Comparison of ENCODE assay signal across 11 cellular contexts in the genomic region with DNA sequence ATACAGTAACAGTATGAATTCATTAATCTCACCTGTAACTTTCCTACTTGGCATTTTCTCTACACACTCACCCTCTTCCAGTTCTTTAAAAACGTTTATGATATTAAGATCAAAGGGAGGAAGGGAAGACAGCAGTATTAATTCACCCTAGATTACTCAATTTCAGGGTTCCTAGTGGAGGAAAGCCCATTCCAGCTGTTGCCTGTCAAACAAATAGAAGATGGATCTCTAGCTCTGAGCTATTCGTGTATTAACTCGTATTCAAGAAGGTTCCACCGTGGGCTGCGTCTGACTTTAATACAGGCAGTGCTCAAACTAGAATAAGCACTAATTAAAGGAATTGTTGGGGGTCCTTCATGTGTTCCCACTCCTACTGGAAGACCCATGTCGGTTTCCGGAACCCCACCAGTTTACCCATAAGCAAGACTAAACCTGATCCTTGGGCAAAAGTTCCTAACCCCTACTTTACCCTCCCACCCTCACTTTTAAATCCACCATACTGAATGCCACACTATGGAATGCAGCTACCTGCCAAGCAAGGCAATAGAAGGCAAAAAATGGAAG. TPM values are rescaled to one million over a fixed set of nuclear protein-coding genes. Genes with fewer than 3 reads are reported as not detected.
A peak's percentile ranks its signal among the peaks of the same experiment; 100 is the strongest.
DNase-seq lines count a peak whose midpoint lies in the region; ATAC-seq, FAIRE-seq and TF ChIP-seq lines count a peak whose summit lies in the region.
"Had no signal": no experiment of that assay in that cellular context is flagged by ENCODE, and none has a peak within 500 bp of the region (broad histone marks: within the 10 kb centered on the region; RNA-seq: fewer than 3 reads in every experiment).

No MANE protein-coding gene starts in this region.

- TF ChIP-seq CTCF in astrocyte (IDR thresholded peaks at IDR 0.05; ENCODE audit: insufficient read depth, low read depth, low read length) (no peak), pancreas (IDR thresholded peaks at IDR 0.05) (no peak)

- H4K20me1 ChIP-seq in Karpas-422 (ENCODE audit: insufficient read depth, low read depth, low read length) (peaks cover 25% of the 10 kb centered on the region), astrocyte (ENCODE audit: insufficient read depth, low read length) (peaks cover 49% of the 10 kb centered on the region)

- intact Hi-C loops in pancreas (cut with DNase I): no loop called here

- H3K27ac Mint-ChIP-seq in T-helper 1 cell treated with Interleukin-12 subunit alpha and Interleukin-12 subunit beta and Interleukin-4 antibody, amounts not matched to agents 30 μg/mL and 1 μg/mL, for 36 hours: no peak overlapping the region
- H3K27ac Mint-ChIP-seq in astrocyte (ENCODE audit: unreplicated experiment): no peak overlapping the region

- peaks cover 13% of the 10 kb centered on the region for H3K27me3 Mint-ChIP-seq in T-helper 1 cell treated with Interleukin-12 subunit alpha and Interleukin-12 subunit beta and Interleukin-4 antibody, amounts not matched to agents 30 μg/mL and 1 μg/mL, for 36 hours (ENCODE audit: low read depth)
- H3K27me3 Mint-ChIP-seq in astrocyte (ENCODE audit: low read depth, unreplicated experiment): no peaks in the 10 kb centered on the region

- H2AFZ ChIP-seq in Karpas-422 (ENCODE audit: low read length): no peak overlapping the region
- no peak overlapping the region for H2AFZ ChIP-seq in astrocyte (ENCODE audit: low read depth, low read length)
- H2AFZ ChIP-seq in neuron (ENCODE audit: low read depth, low read length): no peak overlapping the region

- H3K36me3 Mint-ChIP-seq in T-helper 1 cell treated with Interleukin-12 subunit alpha and Interleukin-12 subunit beta and Interleukin-4 antibody, amounts not matched to agents 30 μg/mL and 1 μg/mL, for 36 hours (ENCODE audit: low read depth): peaks cover 25% of the 10 kb centered on the region
- peaks cover 12% of the 10 kb centered on the region for H3K36me3 Mint-ChIP-seq in astrocyte (ENCODE audit: low read depth, unreplicated experiment)

- H3K9ac ChIP-seq in Karpas-422 (ENCODE audit: low read length): peak overlapping the region; percentile 71
- no peak overlapping the region for H3K9ac ChIP-seq in astrocyte (ENCODE audit: low read length)

- peaks cover 21% of the 10 kb centered on the region for H3K36me3 ChIP-seq in Karpas-422 (ENCODE audit: insufficient read depth, low read length)
- peaks cover 33% of the 10 kb centered on the region for H3K36me3 ChIP-seq in astrocyte (ENCODE audit: insufficient read depth, low read length)
- H3K36me3 ChIP-seq in neuron (ENCODE audit: insufficient read depth, low read length): peaks cover 31% of the 10 kb centered on the region
- peaks cover 0 to 22% (median 9%) of the 10 kb centered on the region in 3 donors for H3K36me3 ChIP-seq in pancreas

- H3K27ac ChIP-seq in Karpas-422 (ENCODE audit: low read length) (peak overlapping the region; percentile 62), astrocyte (ENCODE audit: low read depth, low read length) (no peak overlapping the region), pancreas (no peak overlapping the region)

- DNase-seq in T-helper 1 cell (no peak), Karpas-422 (no peak), astrocyte (ENCODE audit: low read depth) (no peak), COLO668 (lab: John Stamatoyannopoulos, UW; ENCODE audit: unreplicated experiment) (no peak), pancreas (no peak), hippocampal formation (lab: John Stamatoyannopoulos, UW) (no peak)
- DNase-seq: NCI-H2081 treated with DMSO at 0.1 percent for 48 hours; stimulated activated naive CD8-positive, alpha-beta T cell treated with anti-CD3 and anti-CD28 coated beads, Interleukin-15, Interleukin-2, amounts not matched to agents 100 U/mL and 50 U/mL, for 24 hours had no signal

- ATAC-seq in pancreas: no peak
- ATAC-seq: stimulated activated naive CD8-positive, alpha-beta T cell treated with anti-CD3 and anti-CD28 coated beads, Interleukin-15, Interleukin-2, amounts not matched to agents 100 U/mL and 50 U/mL, for 24 hours had no signal

- H3K4me3 Mint-ChIP-seq in T-helper 1 cell treated with Interleukin-12 subunit alpha and Interleukin-12 subunit beta and Interleukin-4 antibody, amounts not matched to agents 30 μg/mL and 1 μg/mL, for 36 hours: peak overlapping the region; percentile 56
- peak overlapping the region; percentile 75 for H3K4me3 Mint-ChIP-seq in astrocyte (ENCODE audit: unreplicated experiment)

- peaks cover 22% of the 10 kb centered on the region for H3K4me1 Mint-ChIP-seq in T-helper 1 cell treated with Interleukin-12 subunit alpha and Interleukin-12 subunit beta and Interleukin-4 antibody, amounts not matched to agents 30 μg/mL and 1 μg/mL, for 36 hours (ENCODE audit: low read depth)
- peaks cover 18% of the 10 kb centered on the region for H3K4me1 Mint-ChIP-seq in astrocyte (ENCODE audit: low read depth, unreplicated experiment)

- peaks cover 5% of the 10 kb centered on the region for H3K79me2 ChIP-seq in Karpas-422 (ENCODE audit: low read length)
- peaks cover 4% of the 10 kb centered on the region for H3K79me2 ChIP-seq in astrocyte (ENCODE audit: insufficient read depth, low read length)

- FAIRE-seq in astrocyte (lab: Jason Lieb, UNC) (no peak), pancreas (lab: Jason Lieb, UNC) (no peak)

- no peaks in the 10 kb centered on the region for H3K9me2 ChIP-seq in Karpas-422 (replicated peaks; ENCODE audit: insufficient read depth, low read length)

- H3K4me2 ChIP-seq in Karpas-422 (ENCODE audit: low read depth, low read length, poor library complexity, severe bottlenecking): peak overlapping the region; percentile 78
- H3K4me2 ChIP-seq in astrocyte (ENCODE audit: low read length): peak overlapping the region; percentile 81

- no peaks in the 10 kb centered on the region for H3K9me3 ChIP-seq in Karpas-422 (ENCODE audit: low read length)
- H3K9me3 ChIP-seq in astrocyte (ENCODE audit: insufficient read depth, low read depth, low read length): no peaks in the 10 kb centered on the region
- no peaks in the 10 kb centered on the region for H3K9me3 ChIP-seq in neuron (ENCODE audit: low read length)
- H3K9me3 ChIP-seq in pancreas: no peaks in the 10 kb centered on the region

- H3K4me3 ChIP-seq in Karpas-422 (ENCODE audit: low read length) (peak overlapping the region; percentile 59), astrocyte (ENCODE audit: insufficient read depth, low read depth, low read length) (no peak overlapping the region), neuron (ENCODE audit: low read length) (peak overlapping the region; percentile 54), pancreas (no peak overlapping the region)
- H3K4me3 ChIP-seq: lung had no signal

- WGBS in pancreas, 2 donors: 73 to 79% methylated on average over 7 of the region's 7 CpGs

- peaks cover 49% of the 10 kb centered on the region for H3K4me1 ChIP-seq in Karpas-422 (ENCODE audit: low read length)
- peaks cover 3% of the 10 kb centered on the region for H3K4me1 ChIP-seq in astrocyte (ENCODE audit: insufficient read depth, low read length)
- peaks cover 12% of the 10 kb centered on the region for H3K4me1 ChIP-seq in neuron (ENCODE audit: insufficient read depth, low read length)
- H3K4me1 ChIP-seq in pancreas: peaks cover 0 to 7% (median 0%) of the 10 kb centered on the region in 3 donors

- H3K27me3 ChIP-seq in Karpas-422 (ENCODE audit: low read length) (no peaks in the 10 kb centered on the region), astrocyte (ENCODE audit: insufficient read depth, low read length) (no peaks in the 10 kb centered on the region), neuron (ENCODE audit: insufficient read depth, low read length) (peaks cover 3% of the 10 kb centered on the region), pancreas (no peaks in the 10 kb centered on the region)

- no peaks in the 10 kb centered on the region for H3K9me3 Mint-ChIP-seq in T-helper 1 cell treated with Interleukin-12 subunit alpha and Interleukin-12 subunit beta and Interleukin-4 antibody, amounts not matched to agents 30 μg/mL and 1 μg/mL, for 36 hours
- H3K9me3 Mint-ChIP-seq in astrocyte (ENCODE audit: unreplicated experiment): no peaks in the 10 kb centered on the region

RNA-seq across cellular contexts. Expression of gene NANOS1, which starts 2.1 kb away (rescaled TPM):
- 1.6 and 3.1 TPM in 2 replicates for total RNA-seq in Karpas-422 (2014; rRNA removed; shearing (Covaris generic); ENCODE audit: low replicate concordance)
- total RNA-seq in astrocyte: 3.0 and 4.7 TPM in 2 replicates
- 1 to 10 TPM in 4 of 6 donors, under 1 TPM in 2; 0.47 to 1.9 (median 1.2) TPM for total RNA-seq in pancreas
- polyA plus RNA-seq in pancreas: 1 to 10 TPM; 2.2 to 7.7 TPM

RNA-seq across cellular contexts. Expression of gene EIF3A, which starts 49.0 kb away (rescaled TPM):
- 90.7 and 92.1 TPM in 2 replicates for total RNA-seq in Karpas-422 (2014; rRNA removed; shearing (Covaris generic); ENCODE audit: low replicate concordance)
- 137 and 146 TPM in 2 replicates for total RNA-seq in astrocyte
- total RNA-seq in pancreas: 100 to 1,000 TPM in 4 of 6 donors, 10 to 100 TPM in 2; 64.8 to 145 (median 106) TPM
- 10 to 100 TPM; 37.2 to 42.1 TPM for polyA plus RNA-seq in pancreas

Comparison
In these comparisons a context has a peak if more than half of its experiments do, and no peak if none do; other contexts are left out.
1. H3K4me3 ChIP-seq: peak in Karpas-422 (single experiment) and neuron (single experiment); none in astrocyte (single experiment) and pancreas (0 of 4).